ENCODE assay signal across 31 cellular contexts in genomic region chrX:119625843-119626242, GRCh38.
"Had no signal": no experiment of that assay in that cellular context is flagged by ENCODE, and none has a peak within 500 bp of the region (broad histone marks: within the 10 kb centered on the region; RNA-seq: fewer than 3 reads in every experiment).

No MANE protein-coding gene starts in this region.

- H3K4me3 ChIP-seq: ascending aorta, gastrocnemius medialis, left lung, lower lobe of right lung, pancreas, prostate gland, skin epidermis, suprapubic skin, tibial artery had no signal

- H3K4me1 Mint-ChIP-seq: activated CD4-positive, alpha-beta memory T cell treated with anti-CD3 and anti-CD28 coated beads, Interleukin-2, amount 10 ng/mL, durations not matched to agents 7 days and 5 days; brain; stimulated activated memory B cell treated with anti-CD40 and anti-IgM and Interleukin-4, amounts not matched to agents 10 μg/mL and 1 μg/mL and 100 μg/mL, for 72 hours had no signal

- H3K36me3 Mint-ChIP-seq: activated naive CD8-positive, alpha-beta T cell had no signal

- H3K27me3 Mint-ChIP-seq: activated CD4-positive, alpha-beta memory T cell treated with anti-CD3 and anti-CD28 coated beads, Interleukin-2, amount 10 ng/mL, durations not matched to agents 7 days and 5 days; activated naive CD8-positive, alpha-beta T cell; brain; effector memory CD8-positive, alpha-beta T cell; stimulated activated memory B cell treated with anti-CD40 and anti-IgM and Interleukin-4, amounts not matched to agents 10 μg/mL and 1 μg/mL and 100 μg/mL, for 72 hours had no signal

- H3K36me3 ChIP-seq: gastrocnemius medialis, left lung, lower lobe of right lung, pancreas, prostate gland, WERI-Rb-1 had no signal

- ATAC-seq: activated CD4-positive, CD25-positive, alpha-beta regulatory T cell treated with anti-CD3 and anti-CD28 coated beads, Interleukin-2, amount 50 U/mL, for 24 hours; activated T-cell treated with anti-CD3 and anti-CD28 coated beads, Interleukin-2, amount 50 U/mL, for 4 hours; effector memory CD8-positive, alpha-beta T cell; gastrocnemius medialis; left lung; lower lobe of right lung; pancreas; sciatic nerve; stimulated activated memory B cell treated with anti-CD40 and anti-IgM and Interleukin-4, amounts not matched to agents 10 μg/mL and 1 μg/mL and 100 μg/mL, for 72 hours had no signal

- H3K4me3 Mint-ChIP-seq: activated CD4-positive, alpha-beta memory T cell treated with anti-CD3 and anti-CD28 coated beads, Interleukin-2, amount 10 ng/mL, durations not matched to agents 7 days and 5 days; activated naive CD8-positive, alpha-beta T cell; activated T-cell treated with anti-CD3 and anti-CD28 coated beads, Interleukin-2, amount 50 U/mL, for 4 hours; brain; effector memory CD8-positive, alpha-beta T cell; stimulated activated memory B cell treated with anti-CD40 and anti-IgM and Interleukin-4, amounts not matched to agents 10 μg/mL and 1 μg/mL and 100 μg/mL, for 72 hours; T-helper 1 cell treated with Interleukin-12 subunit alpha and Interleukin-12 subunit beta and Interleukin-4 antibody, amounts not matched to agents 30 μg/mL and 1 μg/mL, for 36 hours had no signal

- DNase-seq: activated CD4-positive, alpha-beta memory T cell treated with anti-CD3 and anti-CD28 coated beads, Interleukin-2, amount 10 ng/mL, durations not matched to agents 7 days and 5 days; activated CD4-positive, alpha-beta T cell treated with anti-CD3 and anti-CD28 coated beads for 48 hours; activated CD8-positive, alpha-beta memory T cell treated with anti-CD3 and anti-CD28 coated beads, Interleukin-2, amount 50 U/mL, for 48 hours; activated T-cell treated with anti-CD3 and anti-CD28 coated beads, Interleukin-2, amount 50 U/mL, for 4 hours; cortex of kidney; effector memory CD8-positive, alpha-beta T cell; erythroblast; gastrocnemius medialis; glutamatergic neuron; left lung; lower lobe of right lung; mesenchymal stem cell; nucleus accumbens; pancreas; retina; stimulated activated CD4-positive, alpha-beta T cell treated with anti-CD3 and anti-CD28 coated beads, Interleukin-12 subunit alpha, Interleukin-12 subunit beta, amount 100 ng/mL, for 4 hours; stimulated activated CD4-positive, alpha-beta T cell treated with anti-CD3 and anti-CD28 coated beads, Interleukin-4, amount 100 ng/mL, for 24 hours; T-helper 9 cell; tibial artery; WERI-Rb-1 had no signal

- H3K4me1 ChIP-seq: ascending aorta, gastrocnemius medialis, pancreas, prostate gland, suprapubic skin, tibial artery had no signal

- H3K9me3 ChIP-seq: ascending aorta, gastrocnemius medialis, left lung, lower lobe of right lung, pancreas, prostate gland, suprapubic skin, tibial artery had no signal

- H3K27ac ChIP-seq: ascending aorta, gastrocnemius medialis, lower lobe of right lung, pancreas, prostate gland, skin epidermis, suprapubic skin, tibial artery, WERI-Rb-1 had no signal

- H3K27me3 ChIP-seq: ascending aorta, gastrocnemius medialis, left lung, pancreas, suprapubic skin, tibial artery had no signal

- H3K27ac Mint-ChIP-seq: activated CD4-positive, alpha-beta memory T cell treated with anti-CD3 and anti-CD28 coated beads, Interleukin-2, amount 10 ng/mL, durations not matched to agents 7 days and 5 days; activated naive CD8-positive, alpha-beta T cell; activated T-helper 2 cell treated with anti-CD3 and anti-CD28 coated beads, Interferon-gamma antibody, Interleukin-2, Interleukin-4, amounts not matched to agents 10 μg/mL and 5 μg/mL and 100 μg/mL, durations not matched to agents 14 hours and 24 hours and 36 hours; stimulated activated memory B cell treated with anti-CD40 and anti-IgM and Interleukin-4, amounts not matched to agents 10 μg/mL and 1 μg/mL and 100 μg/mL, for 72 hours; T-helper 1 cell treated with Interleukin-12 subunit alpha and Interleukin-12 subunit beta and Interleukin-4 antibody, amounts not matched to agents 30 μg/mL and 1 μg/mL, for 36 hours had no signal

- H3K9me3 Mint-ChIP-seq: activated CD4-positive, alpha-beta memory T cell treated with anti-CD3 and anti-CD28 coated beads, Interleukin-2, amount 10 ng/mL, durations not matched to agents 7 days and 5 days; activated T-cell treated with anti-CD3 and anti-CD28 coated beads, Interleukin-2, amount 50 U/mL, for 4 hours; activated T-helper 2 cell treated with anti-CD3 and anti-CD28 coated beads, Interferon-gamma antibody, Interleukin-2, Interleukin-4, amounts not matched to agents 10 μg/mL and 5 μg/mL and 100 μg/mL, durations not matched to agents 14 hours and 24 hours and 36 hours; effector memory CD8-positive, alpha-beta T cell; stimulated activated memory B cell treated with anti-CD40 and anti-IgM and Interleukin-4, amounts not matched to agents 10 μg/mL and 1 μg/mL and 100 μg/mL, for 72 hours; T-helper 1 cell treated with Interleukin-12 subunit alpha and Interleukin-12 subunit beta and Interleukin-4 antibody, amounts not matched to agents 30 μg/mL and 1 μg/mL, for 36 hours had no signal
